7 cellular contexts compared by ENCODE assay signal in genomic region chr3:98763076-98763475, GRCh38. TPM values are rescaled to one million over a fixed set of nuclear protein-coding genes. Genes with fewer than 3 reads are reported as not detected.
A peak's percentile ranks its signal among the peaks of the same experiment; 100 is the strongest.
DNase-seq lines count a peak whose midpoint lies in the region; ATAC-seq, FAIRE-seq and TF ChIP-seq lines count a peak whose summit lies in the region.

TSS of gene ST3GAL6 (plus strand) at chr3:98763340. CDS start at chr3:98768441, 5,101 bp downstream.

- in situ Hi-C loops in HepG2 (cut with HindIII; ENCODE audit: extremely low pct_ligation_motif_present, low pct_unique_long_range_greater_than_20kb): no loop called here

- TF ChIP-seq POLR2A in HepG2 (IDR thresholded peaks at IDR 0.05; ENCODE audit: insufficient read depth in 1 of 2, low read depth in 2 of 2, low read length in 2 of 2) (no peak), uterus (IDR thresholded peaks at IDR 0.05) (no peak)

- BruUV-seq in HepG2 (replicated peaks; lab: Mats Ljungman, UMichigan): no TSS peak

- no peak within 1 kb of the TSS for H3K4me2 ChIP-seq in HepG2 (ENCODE audit: low read depth, low read length)

- H3K4me3 ChIP-seq in HepG2 (replicated peaks in 1 of 3; ENCODE audit: insufficient read depth in 1 of 3, low read depth in 2 of 3, low read length in 3 of 3): no peak within 1 kb of the TSS
- no peak within 1 kb of the TSS for H3K4me3 ChIP-seq in uterus

- no peak for FAIRE-seq in HepG2 (lab: Jason Lieb, UNC)

- TF ChIP-seq EP300 in HepG2 (IDR thresholded peaks at IDR 0.05; ENCODE audit: low read depth in 2 of 2, low read length in 2 of 2) (no peak), HepG2 (CRISPR knock-in tag; IDR thresholded peaks at IDR 0.05; ENCODE audit: borderline replicate concordance) (no peak)

- H3K36me3 ChIP-seq in HepG2 (replicated peaks in 1 of 2; ENCODE audit: control insufficient read depth in 1 of 2, insufficient read depth in 2 of 2, low read length in 2 of 2) (peaks cover 0 to 8% of the 10 kb centered on the region in 2 experiments; a peak in 2 of 5 replicates), uterus (no peaks in the 10 kb centered on the region)

- H3K9ac ChIP-seq in HepG2 (ENCODE audit: insufficient read depth, low read depth, low read length): no peak within 1 kb of the TSS

- CTCF ChIA-PET in HepG2 (lab: Yijun Ruan, JAX; ENCODE audit: low intra/inter-chr PET ratio, low total read pairs): no interaction called here

- DNase-seq in UCSD-AML1 (lab: John Stamatoyannopoulos, UW; ENCODE audit: unreplicated experiment) (peak; percentile 19), HepG2 (ENCODE audit: low spot score) (no peak), uterus (peak; percentile 24 to 43), posterior vena cava (ENCODE audit: low spot score) (no peak), H4 (ENCODE audit: low spot score) (no peak), SHP77 treated with DMSO at 0.1 percent for 48 hours (lab: John Stamatoyannopoulos, UW) (no peak)

- POLR2A ChIA-PET in HepG2 (lab: Yijun Ruan, JAX): no interaction called here

- 86% methylated on average over 1 of the region's 1 CpG for WGBS in HepG2 (ENCODE audit: low lambda C conversion rate)

- peaks cover 20% of the 10 kb centered on the region for H3K79me2 ChIP-seq in HepG2 (ENCODE audit: insufficient read depth, low read length)

- peak; percentile 48 for ATAC-seq in HG02623 (IDR thresholded peaks at IDR 0.05; ENCODE audit: unreplicated experiment)
- ATAC-seq in HepG2: peak; percentile 40

- no peak for TF ChIP-seq RAD21 in HepG2 (CRISPR knock-in tag; IDR thresholded peaks at IDR 0.05)

- intact Hi-C loops in HepG2 (cut with micrococcal nuclease; ENCODE audit: unreplicated experiment): no loop called here
- intact Hi-C loops in uterus (cut with DNase I; ENCODE audit: low total_unique reads): no loop called here
- intact Hi-C loops in posterior vena cava (cut with DNase I): no loop called here

- H4K20me1 ChIP-seq in HepG2 (ENCODE audit: insufficient read depth, low read length): no peaks in the 10 kb centered on the region; the same call in 1 of the 2 replicates

- H3K4me1 ChIP-seq in HepG2 (ENCODE audit: insufficient read depth, low read length) (no peaks in the 10 kb centered on the region), uterus (no peaks in the 10 kb centered on the region)

- H3K27me3 ChIP-seq in HepG2 (ENCODE audit: control insufficient read depth in 1 of 2, insufficient read depth in 2 of 2, low read length in 2 of 2) (no peaks in the 10 kb centered on the region), uterus (no peaks in the 10 kb centered on the region)

- H3K9me3 ChIP-seq in HepG2 (ENCODE audit: low read length): no peaks in the 10 kb centered on the region
- no peaks in the 10 kb centered on the region for H3K9me3 ChIP-seq in uterus

- TF ChIP-seq CTCF in HepG2 (CRISPR knock-in tag; IDR thresholded peaks at IDR 0.05) (no peak), uterus (IDR thresholded peaks at IDR 0.05) (no peak)

- no peak within 1 kb of the TSS for H3K27ac ChIP-seq in HepG2 (ENCODE audit: extremely low read length, insufficient read depth, low read length)
- peak within 1 kb of the TSS in 1 of 2 donors; percentile 8 for H3K27ac ChIP-seq in uterus

- no peak within 1 kb of the TSS for H2AFZ ChIP-seq in HepG2 (ENCODE audit: low read length)

TF ChIP-seq in HepG2, 621 proteins besides CTCF, POLR2A, EP300 and RAD21:
- no peak for TF ChIP-seq POGZ (CRISPR knock-in tag; IDR thresholded peaks at IDR 0.05)
- no peak for TF ChIP-seq SYNCRIP (IDR thresholded peaks at IDR 0.05; ENCODE audit: insufficient read depth, low read depth, low read length)
- no peak for TF ChIP-seq ZNF33A (CRISPR knock-in tag; IDR thresholded peaks at IDR 0.05; ENCODE audit: borderline replicate concordance)
- no peak for TF ChIP-seq NFE2L1 (CRISPR knock-in tag; IDR thresholded peaks at IDR 0.05; ENCODE audit: borderline replicate concordance)
- no peak for TF ChIP-seq ZNF768 (CRISPR knock-in tag; IDR thresholded peaks at IDR 0.05)
- TF ChIP-seq ZNF670 (CRISPR knock-in tag; IDR thresholded peaks at IDR 0.05; ENCODE audit: borderline replicate concordance): no peak
- no peak for TF ChIP-seq NFE2 (CRISPR knock-in tag; IDR thresholded peaks at IDR 0.05)
- TF ChIP-seq CREB3 (CRISPR knock-in tag; IDR thresholded peaks at IDR 0.05): no peak
- no peak for TF ChIP-seq RNF2 (conservative IDR thresholded peaks at IDR 0.05; ENCODE audit: low read depth)
- TF ChIP-seq U2AF2 (IDR thresholded peaks at IDR 0.05; ENCODE audit: low read depth, low read length): no peak
- no peak for TF ChIP-seq ZNF24 (IDR thresholded peaks at IDR 0.05)
- TF ChIP-seq ZNF207 (IDR thresholded peaks at IDR 0.05; ENCODE audit: borderline replicate concordance): no peak
- TF ChIP-seq ZNF784 (CRISPR knock-in tag; IDR thresholded peaks at IDR 0.05; ENCODE audit: borderline replicate concordance): no peak
- TF ChIP-seq NBN (conservative IDR thresholded peaks at IDR 0.05): no peak
- no peak for TF ChIP-seq SAP130 (CRISPR knock-in tag; IDR thresholded peaks at IDR 0.05; ENCODE audit: low read depth)
- TF ChIP-seq DBP (CRISPR knock-in tag; IDR thresholded peaks at IDR 0.05; ENCODE audit: not compliant biosample characterization): no peak
- no peak for TF ChIP-seq ZBTB43 (CRISPR knock-in tag; conservative IDR thresholded peaks at IDR 0.05)
- no peak for TF ChIP-seq ZSCAN20 (CRISPR knock-in tag; IDR thresholded peaks at IDR 0.05; ENCODE audit: borderline replicate concordance)

RNA-seq across cellular contexts. Expression of gene ST3GAL6, which starts in this region (rescaled TPM):
- total RNA-seq in HepG2 (2016; rRNA removed; fragmentation: Illumina TruSeq; extraction: Trizol) (16.3 and 23.2 TPM in 2 replicates), uterus (10 to 100 TPM in 2 of 4 donors, 1 to 10 TPM in 2; 1.8 to 14.9 (median 9.6) TPM), posterior vena cava (1 to 10 TPM; 6.8 to 7.5 TPM)
- 42.6 and 48.7 TPM in 2 replicates for total RNA-seq in HepG2 (2016; cell fraction: cytosol; rRNA removed; fragmentation: Illumina TruSeq; extraction: Trizol; ENCODE audit: low read depth)
- total RNA-seq in HepG2 (2016; cell fraction: insoluble cytoplasmic fraction; rRNA removed; fragmentation: Illumina TruSeq; extraction: Trizol): 18.1 and 25.7 TPM in 2 replicates
- 26.9 and 29.4 TPM in 2 replicates for total RNA-seq in HepG2 (2016; cell fraction: membrane; rRNA removed; fragmentation: Illumina TruSeq; extraction: Trizol)
- total RNA-seq in HepG2 (2016; cell fraction: nucleus; rRNA removed; fragmentation: Illumina TruSeq; extraction: Trizol): 36.0 and 39.4 TPM in 2 replicates
- 11.7 and 17.5 TPM in 2 replicates for polyA plus RNA-seq in HepG2 (2011; rRNA removed)
- 6.4 and 9.1 TPM in 2 replicates for polyA plus RNA-seq in HepG2 (2011; cell fraction: cytosol; rRNA removed)
- 12.3 and 12.7 TPM in 2 replicates for polyA plus RNA-seq in HepG2 (2011; cell fraction: nucleus; rRNA removed)
- polyA plus RNA-seq in HepG2 (2012): 12.2 and 16.3 TPM in 2 replicates
- 8.6 and 11.5 TPM in 2 replicates for polyA plus RNA-seq in HepG2 (2016; cell fraction: cytosol; fragmentation: Illumina TruSeq; extraction: Trizol; ENCODE audit: low read depth)
- polyA plus RNA-seq in HepG2 (2016; cell fraction: insoluble cytoplasmic fraction; fragmentation: Illumina TruSeq; extraction: Trizol; ENCODE audit: low read depth): 18.1 and 18.9 TPM in 2 replicates
- polyA plus RNA-seq in HepG2 (2016; cell fraction: membrane; fragmentation: Illumina TruSeq; extraction: Trizol; ENCODE audit: low read depth): 13.3 and 15.7 TPM in 2 replicates
- 68.6 and 70.2 TPM in 2 replicates for polyA plus RNA-seq in HepG2 (2016; cell fraction: nucleus; fragmentation: Illumina TruSeq; extraction: Trizol; ENCODE audit: insufficient read depth, low read depth)
- 12.2 TPM in 1 of 2 replicates, not detected in the other for polyA minus RNA-seq in HepG2 (2011; rRNA and poly(A)+ RNA removed; ENCODE audit: low replicate concordance)
- polyA minus RNA-seq in HepG2 (2011; cell fraction: cytosol; rRNA and poly(A)+ RNA removed): 13.5 and 16.5 TPM in 2 replicates
- 33.6 and 35.4 TPM in 2 replicates for polyA minus RNA-seq in HepG2 (2011; cell fraction: nucleus; rRNA and poly(A)+ RNA removed)
- total RNA-seq in H4 (2014; rRNA removed; shearing (Covaris generic)): 4.6 and 11.9 TPM in 2 replicates

Comparison
In these comparisons a context has a peak if more than half of its experiments do, and no peak if none do; other contexts are left out.
1. DNase-seq: peak in UCSD-AML1 (single experiment) and uterus (2 of 2); none in HepG2 (single experiment), posterior vena cava (single experiment), H4 (single experiment) and SHP77 treated with DMSO at 0.1 percent for 48 hours (single experiment).